ENCODE assay signal across 8 cellular contexts in the genomic region with DNA sequence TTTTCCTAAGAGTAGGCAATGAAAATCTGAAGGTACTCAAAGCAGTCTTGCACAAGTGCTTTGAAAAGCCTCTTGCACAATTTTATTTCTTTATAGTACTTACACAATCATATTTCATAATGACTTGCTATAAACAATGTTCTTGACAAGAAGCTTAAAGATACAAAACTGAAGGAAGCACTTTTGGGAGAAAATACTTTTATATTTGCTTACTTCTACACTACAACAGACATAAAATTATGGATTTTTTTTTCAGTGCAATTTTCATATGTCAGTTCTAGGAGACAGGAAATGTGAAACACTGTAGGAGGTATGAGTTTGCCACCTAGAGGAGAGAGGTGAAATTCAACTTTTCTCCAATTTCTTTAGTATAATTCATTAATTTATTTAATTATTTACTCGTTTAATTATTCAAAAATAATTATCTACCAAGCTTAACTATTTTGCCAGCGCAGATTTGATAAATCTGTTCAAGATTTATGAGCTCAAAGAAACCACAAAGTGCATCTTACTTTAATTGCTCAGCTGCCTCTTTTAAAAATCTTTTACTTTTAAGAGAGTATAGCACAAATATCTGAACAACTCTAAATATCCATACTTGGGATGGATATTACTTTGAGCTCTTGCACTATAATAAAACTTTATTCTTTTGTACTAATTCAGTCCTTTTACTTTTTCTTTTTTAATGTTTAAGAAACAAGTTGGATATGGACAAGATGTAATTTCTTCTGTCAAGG. TPM values are rescaled to one million over a fixed set of nuclear protein-coding genes. Genes with fewer than 3 reads are reported as not detected.
A peak's percentile ranks its signal among the peaks of the same experiment; 100 is the strongest.
DNase-seq lines count a peak whose midpoint lies in the region; ATAC-seq and TF ChIP-seq lines count a peak whose summit lies in the region.

No MANE protein-coding gene starts in this region.

- no peaks in the 10 kb centered on the region for H3K36me3 ChIP-seq in transverse colon

- no peak overlapping the region for H3K4me3 ChIP-seq in transverse colon

- DNase-seq in RKO (ENCODE audit: low spot score) (peak; percentile 78), foreskin melanocyte (peak; percentile 29), transverse colon (no peak), HuH-7.5 (ENCODE audit: low spot score) (no peak), NOMO-1 (lab: John Stamatoyannopoulos, UW; ENCODE audit: unreplicated experiment in 2 of 2) (no peak)
- DNase-seq in stimulated activated CD4-positive, alpha-beta T cell treated with anti-CD3 and anti-CD28 coated beads, Interleukin-12 subunit alpha, Interleukin-12 subunit beta, amount 100 ng/mL, for 4 hours: no peak

- in situ Hi-C loops in transverse colon (cut with MboI; ENCODE audit: low pct_ligation_motif_present in 1 of 4, low pct_unique_long_range_greater_than_20kb in 1 of 4, low sequenced_read_pairs in 3 of 4): loop anchor here in 1 of 4 donors (25.0 kb wide), 1 partner anchor 424 kb away; no protein-coding TSS in a partner anchor

- no peak overlapping the region for H3K27ac ChIP-seq in C4-2B
- peak overlapping the region; percentile 22 to 78 (median 65) for H3K27ac ChIP-seq in transverse colon

- peak; percentile 78 for TF ChIP-seq CTCF in C4-2B (conservative IDR thresholded peaks at IDR 0.05)
- TF ChIP-seq CTCF in transverse colon (IDR thresholded peaks at IDR 0.05): peak; percentile 44 to 70 (median 52)

- ATAC-seq in GM21423 (IDR thresholded peaks at IDR 0.05; ENCODE audit: unreplicated experiment): peak; percentile 59

- H3K4me1 ChIP-seq in transverse colon: peaks cover 0 to 48% (median 29%) of the 10 kb centered on the region in 4 donors

- H3K27me3 ChIP-seq in transverse colon: no peaks in the 10 kb centered on the region

- H3K9me3 ChIP-seq in transverse colon: no peaks in the 10 kb centered on the region

- 13 to 15% methylated on average over 2 of the region's 2 CpGs for WGBS in transverse colon (ENCODE audit: low coverage in 1 of 2), 2 donors

- TF ChIP-seq EP300 in transverse colon (IDR thresholded peaks at IDR 0.05; ENCODE audit: low read depth): no peak

- TF ChIP-seq POLR2A in transverse colon (IDR thresholded peaks at IDR 0.05): no peak

- intact Hi-C loops in transverse colon (cut with DNase I; ENCODE audit: low total_unique reads): no loop called here

RNA-seq across cellular contexts. Expression of gene CDKN2B, which starts 29.0 kb away (rescaled TPM):
- total RNA-seq in transverse colon: 100 to 1,000 TPM in 3 of 4 donors, 10 to 100 TPM in 1; 36.8 to 430 (median 265) TPM

RNA-seq across cellular contexts. Expression of gene CDKN2B-AS1, which starts 43.5 kb away (rescaled TPM):
- total RNA-seq in transverse colon: 100 to 1,000 TPM in 1 of 4 donors, 10 to 100 TPM in 2, under 1 TPM in 1; 1.00 to 152 (median 46.0) TPM

RNA-seq across cellular contexts. Expression of gene CDKN2A, which starts 43.9 kb away (rescaled TPM):
- total RNA-seq in transverse colon: 1 to 10 TPM in 2 of 4 donors, not detected in 2; 2.2 to 8.6 TPM

Comparison
In these comparisons a context has a peak if more than half of its experiments do, and no peak if none do; other contexts are left out.
1. DNase-seq: peak in RKO (single experiment) and foreskin melanocyte (single experiment); none in transverse colon (single experiment), HuH-7.5 (single experiment), NOMO-1 (0 of 2) and stimulated activated CD4-positive, alpha-beta T cell treated with anti-CD3 and anti-CD28 coated beads, Interleukin-12 subunit alpha, Interleukin-12 subunit beta, amount 100 ng/mL, for 4 hours (single experiment).